ENCODE assay signal across 21 cellular contexts in genomic region chr6:34644716-34645115, GRCh38. TPM values are rescaled to one million over a fixed set of nuclear protein-coding genes. Genes with fewer than 3 reads are reported as not detected.
DNase-seq lines count a peak whose midpoint lies in the region; ATAC-seq and TF ChIP-seq lines count a peak whose summit lies in the region.
"Had no signal": no experiment of that assay in that cellular context is flagged by ENCODE, and none has a peak within 500 bp of the region (broad histone marks: within the 10 kb centered on the region; RNA-seq: fewer than 3 reads in every experiment).

No MANE protein-coding gene starts in this region.

- H3K4me3 ChIP-seq in PC-3 (ENCODE audit: low read length), result no peak overlapping the region
- H3K4me3 ChIP-seq: heart right ventricle, K562, ovary had no signal

- H3K4me2 ChIP-seq in PC-3 (ENCODE audit: low read length), result no peak overlapping the region

- H3K79me2 ChIP-seq in PC-3 (ENCODE audit: low read length), result peaks cover 20% of the 10 kb centered on the region

- peak; percentile 6 for DNase-seq in NCI-H446 treated with DMSO at 0.1 percent for 48 hours (lab: John Stamatoyannopoulos, UW)
- no peak for DNase-seq in NCI-H446 (lab: John Stamatoyannopoulos, UW)
- DNase-seq in central memory CD8-positive, alpha-beta T cell (ENCODE audit: low spot score in 2 of 2), result no peak
- DNase-seq in PC-3, result no peak
- DNase-seq in stimulated activated CD8-positive, alpha-beta memory T cell treated with anti-CD3 and anti-CD28 coated beads, Interleukin-4, amount 100 ng/mL, for 48 hours, result no peak
- DNase-seq: activated naive CD4-positive, alpha-beta T cell treated with anti-CD3 and anti-CD28 coated beads, Interleukin-2, amount 10 ng/mL, durations not matched to agents 7 days and 5 days; activated T-cell treated with anti-CD3 and anti-CD28 coated beads for 4 hours; GF-D8; heart right ventricle; NCI-H1048; NCI-H2029; ovary had no signal

- POLR2A ChIA-PET in PC-3 (lab: Charles Lee; ENCODE audit: unreplicated experiment), result no interaction called here

- H3K27me3 ChIP-seq in PC-3 (ENCODE audit: low read length), result no peaks in the 10 kb centered on the region
- H3K27me3 ChIP-seq: heart right ventricle, ovary had no signal

- H3K9me3 Mint-ChIP-seq in central memory CD8-positive, alpha-beta T cell, result no peaks in the 10 kb centered on the region
- H3K9me3 Mint-ChIP-seq in nephron, result no peaks in the 10 kb centered on the region
- H3K9me3 Mint-ChIP-seq: activated naive CD4-positive, alpha-beta T cell treated with anti-CD3 and anti-CD28 coated beads, Interleukin-2, amount 10 ng/mL, durations not matched to agents 7 days and 5 days; type B pancreatic cell had no signal

- H3F3A ChIP-seq in PC-3 (ENCODE audit: low read length, unreplicated experiment), result no peaks in the 10 kb centered on the region

- no peak overlapping the region for H3K4me3 Mint-ChIP-seq in central memory CD8-positive, alpha-beta T cell
- no peak overlapping the region for H3K4me3 Mint-ChIP-seq in nephron
- H3K4me3 Mint-ChIP-seq: activated naive CD4-positive, alpha-beta T cell treated with anti-CD3 and anti-CD28 coated beads, Interleukin-2, amount 10 ng/mL, durations not matched to agents 7 days and 5 days; B cell; type B pancreatic cell had no signal

- no peaks in the 10 kb centered on the region for H3K9me2 ChIP-seq in PC-3 (replicated peaks; ENCODE audit: low read length)

- CTCF ChIA-PET in PC-3 (lab: Charles Lee), result no interaction called here

- no peaks in the 10 kb centered on the region for H4K20me1 ChIP-seq in PC-3 (ENCODE audit: low read length)

- peak; percentile 73 for ATAC-seq in HG02610 (IDR thresholded peaks at IDR 0.05; ENCODE audit: unreplicated experiment)
- ATAC-seq in central memory CD8-positive, alpha-beta T cell (replicated peaks; ENCODE audit: extremely low read depth, poor library complexity, severe bottlenecking), result no peak
- ATAC-seq in PC-3, result no peak
- ATAC-seq in HG03135 (IDR thresholded peaks at IDR 0.05; ENCODE audit: unreplicated experiment), result no peak
- ATAC-seq: HCT116, heart right ventricle, K562, sciatic nerve had no signal

- H2AFZ ChIP-seq in PC-3 (ENCODE audit: low read length), result no peak overlapping the region

- H3K27ac ChIP-seq in PC-3 (ENCODE audit: low read length), result no peak overlapping the region
- H3K27ac ChIP-seq: 22Rv1, heart right ventricle, ovary had no signal

- intact Hi-C loops in PC-3 (cut with micrococcal nuclease), result no loop called here

- no TSS peak for BruUV-seq in PC-3 (replicated peaks; lab: Mats Ljungman, UMichigan)

- peaks cover 20% of the 10 kb centered on the region for H3K36me3 Mint-ChIP-seq in central memory CD8-positive, alpha-beta T cell (ENCODE audit: insufficient read depth)
- H3K36me3 Mint-ChIP-seq in nephron (ENCODE audit: low read depth), result peaks cover 39% of the 10 kb centered on the region

- H3K9ac ChIP-seq in PC-3 (ENCODE audit: low read length), result no peak overlapping the region

- no peak for TF ChIP-seq CTCF in nephron (IDR thresholded peaks at IDR 0.05; ENCODE audit: unreplicated experiment in 3 of 3)
- no peak for TF ChIP-seq CTCF in PC-3 (conservative IDR thresholded peaks at IDR 0.05; ENCODE audit: low read depth, low read length)

- peaks cover 38% of the 10 kb centered on the region for H3K4me1 Mint-ChIP-seq in central memory CD8-positive, alpha-beta T cell
- peaks cover 15% of the 10 kb centered on the region for H3K4me1 Mint-ChIP-seq in nephron
- H3K4me1 Mint-ChIP-seq: activated naive CD4-positive, alpha-beta T cell treated with anti-CD3 and anti-CD28 coated beads, Interleukin-2, amount 10 ng/mL, durations not matched to agents 7 days and 5 days had no signal

- peaks cover 7% of the 10 kb centered on the region; the same call in 1 of the 2 replicates for H3K36me3 ChIP-seq in PC-3 (ENCODE audit: low read depth, low read length)
- H3K36me3 ChIP-seq: ovary had no signal

- H3K27me3 Mint-ChIP-seq in central memory CD8-positive, alpha-beta T cell, result no peaks in the 10 kb centered on the region
- H3K27me3 Mint-ChIP-seq in nephron (ENCODE audit: low read depth), result no peaks in the 10 kb centered on the region
- H3K27me3 Mint-ChIP-seq: activated naive CD4-positive, alpha-beta T cell treated with anti-CD3 and anti-CD28 coated beads, Interleukin-2, amount 10 ng/mL, durations not matched to agents 7 days and 5 days; B cell; type B pancreatic cell had no signal

- H3K4me1 ChIP-seq in PC-3 (ENCODE audit: insufficient read depth, low read length), result no peaks in the 10 kb centered on the region

- peak overlapping the region; percentile 13 for H3K27ac Mint-ChIP-seq in central memory CD8-positive, alpha-beta T cell (ENCODE audit: low read depth)
- H3K27ac Mint-ChIP-seq in nephron, result peak overlapping the region in 2 of 3 experiments; percentile 9 to 41
- H3K27ac Mint-ChIP-seq: activated naive CD4-positive, alpha-beta T cell treated with anti-CD3 and anti-CD28 coated beads, Interleukin-2, amount 10 ng/mL, durations not matched to agents 7 days and 5 days; type B pancreatic cell had no signal

- no peaks in the 10 kb centered on the region for H3K9me3 ChIP-seq in PC-3 (ENCODE audit: low read length)
- H3K9me3 ChIP-seq: heart right ventricle, ovary had no signal

RNA-seq across cellular contexts. Expression of gene ILRUN, which starts 51.9 kb away (rescaled TPM):
- total RNA-seq in PC-3 (2014; rRNA removed), result 54.8 and 59.5 TPM in 2 replicates
